Comparison of ENCODE assay signal across 8 cellular contexts in genomic region chr2:216404010-216404618, GRCh38. TPM values are rescaled to one million over a fixed set of nuclear protein-coding genes. Genes with fewer than 3 reads are reported as not detected.
A peak's percentile ranks its signal among the peaks of the same experiment; 100 is the strongest.
DNase-seq lines count a peak whose midpoint lies in the region; ATAC-seq, FAIRE-seq and TF ChIP-seq lines count a peak whose summit lies in the region.

No MANE protein-coding gene starts in this region.

- peak; percentile 77 for ATAC-seq in PC-3

- POLR2A ChIA-PET in Caco-2 (lab: Charles Lee) = interaction anchor here (0.6 kb wide), 1 partner anchor 31 kb away, joined by 3 read pairs; no protein-coding TSS in a partner anchor
- POLR2A ChIA-PET in PC-3 (lab: Charles Lee; ENCODE audit: unreplicated experiment) = no interaction called here

- H3K9me3 Mint-ChIP-seq in Caco-2 (ENCODE audit: unreplicated experiment) = no peaks in the 10 kb centered on the region
- H3K9me3 Mint-ChIP-seq in activated T-helper 2 cell treated with anti-CD3 and anti-CD28 coated beads, Interferon-gamma antibody, Interleukin-2, Interleukin-4, amounts not matched to agents 10 μg/mL and 5 μg/mL and 100 μg/mL, durations not matched to agents 14 hours and 24 hours and 36 hours = no peaks in the 10 kb centered on the region

- H3K27ac ChIP-seq in PC-3 (ENCODE audit: low read length) = no peak overlapping the region
- H3K27ac ChIP-seq in spleen = no peak overlapping the region

- peak; percentile 76 to 90 for TF ChIP-seq CTCF in Caco-2 (IDR thresholded peaks at IDR 0.05; ENCODE audit: insufficient read depth in 1 of 2, low read depth in 1 of 2, low read length in 1 of 2, severe bottlenecking in 1 of 2, unreplicated experiment in 1 of 2)
- peak; percentile 69 for TF ChIP-seq CTCF in PC-3 (conservative IDR thresholded peaks at IDR 0.05; ENCODE audit: low read depth, low read length)
- TF ChIP-seq CTCF in spleen (IDR thresholded peaks at IDR 0.05 in 8 of 11, conservative IDR thresholded peaks at IDR 0.05 in 3 of 11) = peak; percentile 62 to 88 (median 82)

- H3K9me3 ChIP-seq in Caco-2 (no peaks in the 10 kb centered on the region), PC-3 (ENCODE audit: low read length) (no peaks in the 10 kb centered on the region), spleen (no peaks in the 10 kb centered on the region)

- CTCF ChIA-PET in Caco-2 (lab: Charles Lee) (no interaction called here), PC-3 (lab: Charles Lee) (no interaction called here)

- peak; percentile 33 for FAIRE-seq in H54 (lab: Jason Lieb, UNC)

- H3K36me3 Mint-ChIP-seq in Caco-2 (ENCODE audit: insufficient read depth, unreplicated experiment) = no peaks in the 10 kb centered on the region
- no peaks in the 10 kb centered on the region for H3K36me3 Mint-ChIP-seq in activated T-helper 2 cell treated with anti-CD3 and anti-CD28 coated beads, Interferon-gamma antibody, Interleukin-2, Interleukin-4, amounts not matched to agents 10 μg/mL and 5 μg/mL and 100 μg/mL, durations not matched to agents 14 hours and 24 hours and 36 hours (ENCODE audit: low read depth)

- H3K4me3 ChIP-seq in Caco-2 (ENCODE audit: low read depth, low read length) (no peak overlapping the region), PC-3 (ENCODE audit: low read length) (no peak overlapping the region), spleen (no peak overlapping the region)

- peak in 1 of 2 experiments; percentile 51 for DNase-seq in Caco-2
- DNase-seq in H54 (ENCODE audit: insufficient read length, low spot score) = no peak
- DNase-seq in PC-3 = peak; percentile 63
- DNase-seq in activated T-helper 2 cell treated with anti-CD3 and anti-CD28 coated beads, Interferon-gamma antibody, Interleukin-2, Interleukin-4, amounts not matched to agents 10 μg/mL and 5 μg/mL and 100 μg/mL, durations not matched to agents 14 hours and 24 hours and 36 hours (ENCODE audit: low spot score) = peak; percentile 12
- DNase-seq in glomerular visceral epithelial cell (ENCODE audit: extremely low spot score) = peak; percentile 45
- DNase-seq in spleen = no peak
- no peak for DNase-seq in NCI-H446 treated with DMSO at 0.1 percent for 48 hours (lab: John Stamatoyannopoulos, UW)
- no peak for DNase-seq in DMS114 treated with DMSO at 0.1 percent for 48 hours (lab: John Stamatoyannopoulos, UW; ENCODE audit: unreplicated experiment)

- no peaks in the 10 kb centered on the region for H3K79me2 ChIP-seq in PC-3 (ENCODE audit: low read length)

- no peak for TF ChIP-seq POLR2A in H54 (IDR thresholded peaks at IDR 0.05; ENCODE audit: low read depth, low read length)
- no peak for TF ChIP-seq POLR2A in spleen (IDR thresholded peaks at IDR 0.05)

- no peaks in the 10 kb centered on the region for H3F3A ChIP-seq in PC-3 (ENCODE audit: low read length, unreplicated experiment)

- H3K9me2 ChIP-seq in PC-3 (replicated peaks; ENCODE audit: low read length) = no peaks in the 10 kb centered on the region

- H3K27ac Mint-ChIP-seq in Caco-2 (ENCODE audit: unreplicated experiment) = no peak overlapping the region
- H3K27ac Mint-ChIP-seq in activated T-helper 2 cell treated with anti-CD3 and anti-CD28 coated beads, Interferon-gamma antibody, Interleukin-2, Interleukin-4, amounts not matched to agents 10 μg/mL and 5 μg/mL and 100 μg/mL, durations not matched to agents 14 hours and 24 hours and 36 hours = no peak overlapping the region

- no peak overlapping the region for H2AFZ ChIP-seq in PC-3 (ENCODE audit: low read length)

- 54 to 69% (median 62%) methylated on average over 3 to 5 of the region's 5 CpGs for WGBS in spleen, 5 donors

- H3K9ac ChIP-seq in PC-3 (ENCODE audit: low read length) = no peak overlapping the region

- H3K36me3 ChIP-seq in Caco-2 (ENCODE audit: control insufficient read depth, insufficient read depth, low read length) = no peaks in the 10 kb centered on the region
- no peaks in the 10 kb centered on the region for H3K36me3 ChIP-seq in PC-3 (ENCODE audit: low read depth, low read length)
- no peaks in the 10 kb centered on the region for H3K36me3 ChIP-seq in spleen

- no peaks in the 10 kb centered on the region for H4K20me1 ChIP-seq in PC-3 (ENCODE audit: low read length)

- no peaks in the 10 kb centered on the region for H3K4me1 ChIP-seq in Caco-2
- H3K4me1 ChIP-seq in PC-3 (ENCODE audit: insufficient read depth, low read length) = no peaks in the 10 kb centered on the region
- H3K4me1 ChIP-seq in spleen = no peaks in the 10 kb centered on the region

- no TSS peak for BruUV-seq in Caco-2 (replicated peaks; lab: Mats Ljungman, UMichigan)
- no TSS peak for BruUV-seq in PC-3 (replicated peaks; lab: Mats Ljungman, UMichigan)

- intact Hi-C loops in Caco-2 (cut with micrococcal nuclease; ENCODE audit: unreplicated experiment) (loop anchor here (2.0 to 5.0 kb wide), 3 partner anchors 181 to 342 kb away; no protein-coding TSS in a partner anchor), PC-3 (cut with micrococcal nuclease) (loop anchor here (1.0 to 2.0 kb wide), 2 partner anchors 76 to 181 kb away; no protein-coding TSS in a partner anchor), spleen (cut with DNase I; ENCODE audit: low total_unique reads) (no loop called here)
- intact Hi-C loops in activated T-helper 2 cell treated with anti-CD3 and anti-CD28 coated beads, Interferon-gamma antibody, Interleukin-2, Interleukin-4, amounts not matched to agents 10 μg/mL and 5 μg/mL and 100 μg/mL, durations not matched to agents 14 hours and 24 hours and 36 hours (cut with micrococcal nuclease) = loop anchor here (1.0 kb wide), 1 partner anchor 294 kb away; no protein-coding TSS in a partner anchor

- H3K27me3 ChIP-seq in Caco-2 (replicated peaks; ENCODE audit: control insufficient read depth, insufficient read depth, low read length) (peaks cover 1% of the 10 kb centered on the region), PC-3 (ENCODE audit: low read length) (peaks cover 4% of the 10 kb centered on the region; the same call in 1 of the 2 replicates), spleen (replicated peaks in 1 of 7) (no peaks in the 10 kb centered on the region)

- peaks cover 16% of the 10 kb centered on the region for H3K27me3 Mint-ChIP-seq in Caco-2 (ENCODE audit: insufficient read depth, unreplicated experiment)
- H3K27me3 Mint-ChIP-seq in activated T-helper 2 cell treated with anti-CD3 and anti-CD28 coated beads, Interferon-gamma antibody, Interleukin-2, Interleukin-4, amounts not matched to agents 10 μg/mL and 5 μg/mL and 100 μg/mL, durations not matched to agents 14 hours and 24 hours and 36 hours (ENCODE audit: low read depth) = peaks cover 35% of the 10 kb centered on the region

- H3K4me2 ChIP-seq in PC-3 (ENCODE audit: low read length) = no peak overlapping the region

- H3K4me3 Mint-ChIP-seq in Caco-2 (ENCODE audit: unreplicated experiment) = no peak overlapping the region
- no peak overlapping the region for H3K4me3 Mint-ChIP-seq in activated T-helper 2 cell treated with anti-CD3 and anti-CD28 coated beads, Interferon-gamma antibody, Interleukin-2, Interleukin-4, amounts not matched to agents 10 μg/mL and 5 μg/mL and 100 μg/mL, durations not matched to agents 14 hours and 24 hours and 36 hours (ENCODE audit: low read depth)

- H3K4me1 Mint-ChIP-seq in Caco-2 (ENCODE audit: low read depth, unreplicated experiment) = no peaks in the 10 kb centered on the region
- H3K4me1 Mint-ChIP-seq in activated T-helper 2 cell treated with anti-CD3 and anti-CD28 coated beads, Interferon-gamma antibody, Interleukin-2, Interleukin-4, amounts not matched to agents 10 μg/mL and 5 μg/mL and 100 μg/mL, durations not matched to agents 14 hours and 24 hours and 36 hours (ENCODE audit: low read depth) = no peaks in the 10 kb centered on the region

RNA-seq across cellular contexts. Expression of gene SMARCAL1, which starts 8.2 kb away (rescaled TPM):
- total RNA-seq in Caco-2 (2022) (24.1 and 26.0 TPM in 2 replicates), PC-3 (2014; rRNA removed) (8.3 and 17.2 TPM in 2 replicates), spleen (10 to 100 TPM; 21.9 to 34.9 (median 25.4) TPM)
- 32.8 and 34.1 TPM in 2 replicates for total RNA-seq in activated T-helper 2 cell treated with anti-CD3 and anti-CD28 coated beads, Interferon-gamma antibody, Interleukin-2, Interleukin-4, amounts not matched to agents 10 μg/mL and 5 μg/mL and 100 μg/mL, durations not matched to agents 14 hours and 24 hours and 36 hours
- 10 to 100 TPM in 1 of 3 donors, 1 to 10 TPM in 2; 7.3 to 10.4 (median 7.9) TPM for polyA plus RNA-seq in spleen

RNA-seq across cellular contexts. Expression of gene MARCHF4, which starts 31.8 kb away (rescaled TPM):
- total RNA-seq in Caco-2 (2022) = not detected in 2 replicates
- 1.9 and 3.7 TPM in 2 replicates for total RNA-seq in PC-3 (2014; rRNA removed)
- total RNA-seq in activated T-helper 2 cell treated with anti-CD3 and anti-CD28 coated beads, Interferon-gamma antibody, Interleukin-2, Interleukin-4, amounts not matched to agents 10 μg/mL and 5 μg/mL and 100 μg/mL, durations not matched to agents 14 hours and 24 hours and 36 hours = not detected in 2 replicates
- not detected for total RNA-seq in spleen
- polyA plus RNA-seq in spleen = not detected

Comparison
In these comparisons a context has a peak if more than half of its experiments do, and no peak if none do; other contexts are left out.
1. DNase-seq: peak in PC-3 (single experiment), activated T-helper 2 cell treated with anti-CD3 and anti-CD28 coated beads, Interferon-gamma antibody, Interleukin-2, Interleukin-4, amounts not matched to agents 10 μg/mL and 5 μg/mL and 100 μg/mL, durations not matched to agents 14 hours and 24 hours and 36 hours (single experiment) and glomerular visceral epithelial cell (single experiment); none in H54 (single experiment), spleen (single experiment), NCI-H446 treated with DMSO at 0.1 percent for 48 hours (single experiment) and DMS114 treated with DMSO at 0.1 percent for 48 hours (single experiment).
2. Peak in every context shown above with its lines, with median percentiles within 50 percentile points of each other: CTCF ChIP-seq.